Comparison of ENCODE assay signal across 17 cellular contexts in the genomic region with DNA sequence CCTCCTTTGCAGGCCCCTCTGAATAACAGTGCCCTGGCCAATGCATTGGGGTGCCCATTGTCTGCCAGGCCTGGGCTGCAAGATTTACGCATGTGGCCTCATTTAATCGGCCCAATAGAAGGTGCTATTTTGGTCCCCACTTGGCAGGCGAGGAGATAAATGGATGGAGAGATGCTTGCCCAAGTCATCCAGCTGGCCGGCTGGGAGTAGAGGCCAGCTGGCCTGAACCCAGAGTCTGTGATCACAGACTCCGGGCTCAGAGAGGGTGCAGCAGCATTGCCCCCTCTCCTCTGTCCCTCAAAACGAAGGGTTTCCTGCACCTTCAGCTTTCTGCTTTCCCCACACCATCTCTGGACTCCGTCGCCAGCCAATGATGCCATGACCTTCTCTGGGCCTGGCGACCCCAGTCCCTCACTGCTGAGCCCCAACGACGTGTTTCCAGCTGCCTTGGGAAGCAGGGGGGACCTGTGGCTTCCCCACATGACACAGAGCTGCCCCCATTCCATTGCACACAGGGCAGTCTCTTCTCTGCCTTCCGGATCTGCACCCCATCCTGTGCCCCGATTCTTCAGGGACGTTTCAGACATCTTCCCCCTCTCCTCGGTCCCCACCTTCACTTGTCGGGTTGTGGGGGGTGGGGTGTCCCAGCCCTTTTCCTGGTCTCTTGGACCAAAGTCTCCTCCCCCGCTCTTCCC. TPM values are rescaled to one million over a fixed set of nuclear protein-coding genes. Genes with fewer than 3 reads are reported as not detected.
DNase-seq lines count a peak whose midpoint lies in the region; ATAC-seq, FAIRE-seq and TF ChIP-seq lines count a peak whose summit lies in the region.
"Had no signal": no experiment of that assay in that cellular context is flagged by ENCODE, and none has a peak within 500 bp of the region (broad histone marks: within the 10 kb centered on the region; RNA-seq: fewer than 3 reads in every experiment).

No MANE protein-coding gene starts in this region.

- POLR2A ChIA-PET in HepG2 (lab: Yijun Ruan, JAX), result interaction anchor here (2.0 to 8.7 kb wide), 3 partner anchors 10 to 79 kb away, joined by 6 to 127 read pairs (median 91); no protein-coding TSS in a partner anchor

- no peak for TF ChIP-seq RAD21 in HepG2 (CRISPR knock-in tag; IDR thresholded peaks at IDR 0.05)

- peak overlapping the region; percentile 78 to 92 (median 82) for H3K27ac Mint-ChIP-seq in nephron

- H3K27ac ChIP-seq in HepG2 (ENCODE audit: extremely low read length, insufficient read depth, low read length) (no peak overlapping the region), right lobe of liver (no peak overlapping the region), dorsolateral prefrontal cortex (peak overlapping the region; percentile 34 to 96 (median 86)), uterus (peak overlapping the region; percentile 31 to 56)
- H3K27ac ChIP-seq: transverse colon had no signal

- H3K27me3 ChIP-seq in HepG2 (ENCODE audit: control insufficient read depth in 1 of 2, insufficient read depth in 2 of 2, low read length in 2 of 2), result no peaks in the 10 kb centered on the region
- H3K27me3 ChIP-seq in right lobe of liver, result no peaks in the 10 kb centered on the region
- H3K27me3 ChIP-seq in dorsolateral prefrontal cortex, result no peaks in the 10 kb centered on the region
- no peaks in the 10 kb centered on the region for H3K27me3 ChIP-seq in uterus

- H3K4me1 ChIP-seq in HepG2 (ENCODE audit: insufficient read depth, low read length) (peaks cover 62% of the 10 kb centered on the region), right lobe of liver (no peaks in the 10 kb centered on the region), uterus (peaks cover 5 to 20% of the 10 kb centered on the region in 2 donors)

- peak overlapping the region; percentile 14 for H3K9ac ChIP-seq in HepG2 (ENCODE audit: insufficient read depth, low read depth, low read length)

- no peak for TF ChIP-seq POLR2A in HepG2 (IDR thresholded peaks at IDR 0.05; ENCODE audit: insufficient read depth in 1 of 2, low read depth in 2 of 2, low read length in 2 of 2)
- TF ChIP-seq POLR2A in right lobe of liver (IDR thresholded peaks at IDR 0.05), result no peak
- TF ChIP-seq POLR2A in uterus (IDR thresholded peaks at IDR 0.05), result no peak

- H4K20me1 ChIP-seq in HepG2 (ENCODE audit: insufficient read depth, low read length), result no peaks in the 10 kb centered on the region

- no peak overlapping the region for H3K4me3 Mint-ChIP-seq in nephron
- H3K4me3 Mint-ChIP-seq: activated T-cell treated with anti-CD3 and anti-CD28 coated beads, Interleukin-2, amount 50 U/mL, for 4 hours; effector memory CD8-positive, alpha-beta T cell; naive thymus-derived CD8-positive, alpha-beta T cell had no signal

- TF ChIP-seq EP300 in HepG2 (IDR thresholded peaks at IDR 0.05; ENCODE audit: low read depth in 2 of 2, low read length in 2 of 2) (no peak), HepG2 (CRISPR knock-in tag; IDR thresholded peaks at IDR 0.05; ENCODE audit: borderline replicate concordance) (no peak)

- 79% methylated on average over 17 of the region's 17 CpGs for WGBS in HepG2 (ENCODE audit: low lambda C conversion rate)
- 60% methylated on average over 11 of the region's 17 CpGs for WGBS in right lobe of liver (ENCODE audit: insufficient coverage, low coverage, low lambda C conversion rate, missing lambda C conversion rate)

- no TSS peak for BruUV-seq in HepG2 (replicated peaks; lab: Mats Ljungman, UMichigan)

- H3K36me3 ChIP-seq in HepG2 (replicated peaks in 1 of 2; ENCODE audit: control insufficient read depth in 1 of 2, insufficient read depth in 2 of 2, low read length in 2 of 2) (no peaks in the 10 kb centered on the region), right lobe of liver (no peaks in the 10 kb centered on the region), uterus (no peaks in the 10 kb centered on the region)
- H3K36me3 ChIP-seq: transverse colon had no signal

- TF ChIP-seq CTCF in HepG2 (CRISPR knock-in tag; IDR thresholded peaks at IDR 0.05) (no peak), right lobe of liver (IDR thresholded peaks at IDR 0.05) (no peak), dorsolateral prefrontal cortex (IDR thresholded peaks at IDR 0.05 in 54 of 56, conservative IDR thresholded peaks at IDR 0.05 in 2 of 56; ENCODE audit: low read depth in 1 of 56, partially characterized antibody in 56 of 56) (peak in 7 of 56 donors; percentile 10 to 51 (median 26)), nephron (IDR thresholded peaks at IDR 0.05; ENCODE audit: unreplicated experiment in 3 of 3) (no peak), uterus (IDR thresholded peaks at IDR 0.05) (no peak)

- H3K4me2 ChIP-seq in HepG2 (ENCODE audit: low read depth, low read length), result peak overlapping the region; percentile 65

- H3K9me3 ChIP-seq in HepG2 (ENCODE audit: low read length), result no peaks in the 10 kb centered on the region
- no peaks in the 10 kb centered on the region for H3K9me3 ChIP-seq in right lobe of liver
- no peaks in the 10 kb centered on the region for H3K9me3 ChIP-seq in uterus
- H3K9me3 ChIP-seq: transverse colon had no signal

- H3K4me1 Mint-ChIP-seq in nephron, result peaks cover 59% of the 10 kb centered on the region

- ATAC-seq in HepG2, result no peak
- no peak for ATAC-seq in right lobe of liver
- ATAC-seq in GM18502 (IDR thresholded peaks at IDR 0.05; ENCODE audit: poor library complexity, unreplicated experiment), result no peak
- ATAC-seq: activated T-cell treated with anti-CD3 and anti-CD28 coated beads, Interleukin-2, amount 50 U/mL, for 4 hours; effector memory CD8-positive, alpha-beta T cell; naive thymus-derived CD8-positive, alpha-beta T cell; Panc1 had no signal

- no peaks in the 10 kb centered on the region for H3K9me3 Mint-ChIP-seq in nephron
- H3K9me3 Mint-ChIP-seq: activated T-cell treated with anti-CD3 and anti-CD28 coated beads, Interleukin-2, amount 50 U/mL, for 4 hours; effector memory CD8-positive, alpha-beta T cell; naive thymus-derived CD8-positive, alpha-beta T cell had no signal

- H3K36me3 Mint-ChIP-seq in nephron (ENCODE audit: low read depth), result no peaks in the 10 kb centered on the region
- H3K36me3 Mint-ChIP-seq: naive thymus-derived CD8-positive, alpha-beta T cell had no signal

- H3K27me3 Mint-ChIP-seq in nephron (ENCODE audit: low read depth), result peaks cover 24% of the 10 kb centered on the region

- intact Hi-C loops in HepG2 (cut with micrococcal nuclease; ENCODE audit: unreplicated experiment) (loop anchor here (1.0 kb wide), 1 partner anchor 34 kb away; no protein-coding TSS in a partner anchor), right lobe of liver (cut with DNase I) (no loop called here), dorsolateral prefrontal cortex (cut with DNase I) (loop anchor here (1.0 to 2.0 kb wide), 2 partner anchors 23 to 24 kb away; no protein-coding TSS in a partner anchor), uterus (cut with DNase I; ENCODE audit: low total_unique reads) (no loop called here)

- H3K4me3 ChIP-seq in HepG2 (replicated peaks in 1 of 3; ENCODE audit: insufficient read depth in 1 of 3, low read depth in 2 of 3, low read length in 3 of 3) (no peak overlapping the region), right lobe of liver (no peak overlapping the region), dorsolateral prefrontal cortex (peak overlapping the region in 1 of 59 donors; percentile 2), uterus (no peak overlapping the region)
- H3K4me3 ChIP-seq: transverse colon had no signal

- CTCF ChIA-PET in HepG2 (lab: Yijun Ruan, JAX; ENCODE audit: low intra/inter-chr PET ratio, low total read pairs), result interaction anchor here (2.8 kb wide), 1 partner anchor 24 kb away, joined by 15 read pairs; no protein-coding TSS in a partner anchor

- H2AFZ ChIP-seq in HepG2 (ENCODE audit: low read length), result no peak overlapping the region

- in situ Hi-C loops in HepG2 (cut with HindIII; ENCODE audit: extremely low pct_ligation_motif_present, low pct_unique_long_range_greater_than_20kb), result no loop called here

- H3K79me2 ChIP-seq in HepG2 (ENCODE audit: insufficient read depth, low read length), result no peaks in the 10 kb centered on the region

- no peak for FAIRE-seq in HepG2 (lab: Jason Lieb, UNC)
- FAIRE-seq: small intestine had no signal

- DNase-seq in HepG2 (ENCODE audit: low spot score), result no peak
- no peak for DNase-seq in right lobe of liver
- DNase-seq in dorsolateral prefrontal cortex, result peak; percentile 61 to 85 (median 78)
- DNase-seq in uterus, result no peak
- no peak for DNase-seq in activated effector memory CD4-positive, alpha-beta T cell treated with anti-CD3 and anti-CD28 coated beads, Interleukin-2, amount 50 U/mL, for 16 hours
- no peak for DNase-seq in activated naive CD4-positive, alpha-beta T cell treated with anti-CD3 and anti-CD28 coated beads, Interleukin-2, amount 50 U/mL, for 16 hours
- DNase-seq: activated T-cell treated with anti-CD3 and anti-CD28 coated beads, Interleukin-2, amount 50 U/mL, for 4 hours; effector memory CD8-positive, alpha-beta T cell; naive thymus-derived CD8-positive, alpha-beta T cell; NCI-H2227 treated with DMSO at 0.1 percent for 48 hours; small intestine; transverse colon had no signal

RNA-seq across cellular contexts. Expression of a gene that starts 3.5 kb away (rescaled TPM):
- total RNA-seq in HepG2 (2016; rRNA removed; fragmentation: Illumina TruSeq; extraction: Trizol) (2.8 and 5.9 TPM in 2 replicates), right lobe of liver (1 to 10 TPM; 1.8 to 4.2 (median 3.4) TPM), dorsolateral prefrontal cortex (100 to 1,000 TPM in 117 of 120 experiments, 10 to 100 TPM in 3; 82.9 to 344 (median 153) TPM), uterus (10 to 100 TPM in 1 of 4 donors, 1 to 10 TPM in 3; 6.5 to 87.0 (median 7.8) TPM)
- total RNA-seq in HepG2 (2016; cell fraction: cytosol; rRNA removed; fragmentation: Illumina TruSeq; extraction: Trizol; ENCODE audit: low read depth), result 1.1 and 2.0 TPM in 2 replicates
- total RNA-seq in HepG2 (2016; cell fraction: insoluble cytoplasmic fraction; rRNA removed; fragmentation: Illumina TruSeq; extraction: Trizol), result 2.8 and 5.0 TPM in 2 replicates
- total RNA-seq in HepG2 (2016; cell fraction: membrane; rRNA removed; fragmentation: Illumina TruSeq; extraction: Trizol), result 3.1 and 3.2 TPM in 2 replicates
- total RNA-seq in HepG2 (2016; cell fraction: nucleus; rRNA removed; fragmentation: Illumina TruSeq; extraction: Trizol), result 7.2 and 8.0 TPM in 2 replicates
- polyA plus RNA-seq in HepG2 (2011; rRNA removed), result 2.7 and 3.3 TPM in 2 replicates
- polyA plus RNA-seq in HepG2 (2011; cell fraction: cytosol; rRNA removed), result 1.8 and 2.1 TPM in 2 replicates
- polyA plus RNA-seq in HepG2 (2011; cell fraction: nucleus; rRNA removed), result 5.0 and 7.4 TPM in 2 replicates
- polyA plus RNA-seq in HepG2 (2012), result 2.3 and 3.3 TPM in 2 replicates
- polyA plus RNA-seq in HepG2 (2016; cell fraction: cytosol; fragmentation: Illumina TruSeq; extraction: Trizol; ENCODE audit: low read depth), result 0.83 and 1.3 TPM in 2 replicates
- polyA plus RNA-seq in HepG2 (2016; cell fraction: insoluble cytoplasmic fraction; fragmentation: Illumina TruSeq; extraction: Trizol; ENCODE audit: low read depth), result 2.4 and 5.1 TPM in 2 replicates
- polyA plus RNA-seq in HepG2 (2016; cell fraction: membrane; fragmentation: Illumina TruSeq; extraction: Trizol; ENCODE audit: low read depth), result 2.8 and 3.2 TPM in 2 replicates
- 14.1 and 15.0 TPM in 2 replicates for polyA plus RNA-seq in HepG2 (2016; cell fraction: nucleus; fragmentation: Illumina TruSeq; extraction: Trizol; ENCODE audit: insufficient read depth, low read depth)
- 4.0 and 29.5 TPM in 2 replicates for polyA minus RNA-seq in HepG2 (2011; rRNA and poly(A)+ RNA removed; ENCODE audit: low replicate concordance)
- polyA minus RNA-seq in HepG2 (2011; cell fraction: cytosol; rRNA and poly(A)+ RNA removed), result 1.8 and 1.9 TPM in 2 replicates
- polyA minus RNA-seq in HepG2 (2011; cell fraction: nucleus; rRNA and poly(A)+ RNA removed), result 2.4 and 2.8 TPM in 2 replicates

RNA-seq across cellular contexts. Expression of a gene that starts 43.2 kb away (rescaled TPM):
- total RNA-seq in HepG2 (2016; rRNA removed; fragmentation: Illumina TruSeq; extraction: Trizol) (1.0 and 2.7 TPM in 2 replicates), right lobe of liver (1 to 10 TPM in 1 of 6 experiments, under 1 TPM in 5; 0.37 to 1.6 (median 0.83) TPM), dorsolateral prefrontal cortex (1 to 10 TPM in 31 of 120 experiments, under 1 TPM in 54, not detected in 35; 0.11 to 5.1 (median 0.77) TPM), uterus (1 to 10 TPM in 3 of 4 donors, not detected in 1; 1.0 to 3.2 (median 2.5) TPM)
- total RNA-seq in HepG2 (2016; cell fraction: cytosol; rRNA removed; fragmentation: Illumina TruSeq; extraction: Trizol; ENCODE audit: low read depth), result 0.79 and 1.1 TPM in 2 replicates
- 1.1 and 2.2 TPM in 2 replicates for total RNA-seq in HepG2 (2016; cell fraction: insoluble cytoplasmic fraction; rRNA removed; fragmentation: Illumina TruSeq; extraction: Trizol)
- total RNA-seq in HepG2 (2016; cell fraction: membrane; rRNA removed; fragmentation: Illumina TruSeq; extraction: Trizol), result 1.0 and 1.5 TPM in 2 replicates
- 2.3 and 2.7 TPM in 2 replicates for total RNA-seq in HepG2 (2016; cell fraction: nucleus; rRNA removed; fragmentation: Illumina TruSeq; extraction: Trizol)
- polyA plus RNA-seq in HepG2 (2011; rRNA removed), result 11.8 and 13.6 TPM in 2 replicates
- 10.8 and 11.2 TPM in 2 replicates for polyA plus RNA-seq in HepG2 (2011; cell fraction: cytosol; rRNA removed)
- 21.1 and 23.7 TPM in 2 replicates for polyA plus RNA-seq in HepG2 (2011; cell fraction: nucleus; rRNA removed)
- polyA plus RNA-seq in HepG2 (2012), result 5.8 and 8.1 TPM in 2 replicates
- polyA plus RNA-seq in HepG2 (2016; cell fraction: cytosol; fragmentation: Illumina TruSeq; extraction: Trizol; ENCODE audit: low read depth), result 0.49 and 0.54 TPM in 2 replicates
- 1.3 TPM in 2 replicates for polyA plus RNA-seq in HepG2 (2016; cell fraction: insoluble cytoplasmic fraction; fragmentation: Illumina TruSeq; extraction: Trizol; ENCODE audit: low read depth)
- 0.65 and 1.0 TPM in 2 replicates for polyA plus RNA-seq in HepG2 (2016; cell fraction: membrane; fragmentation: Illumina TruSeq; extraction: Trizol; ENCODE audit: low read depth)
- polyA plus RNA-seq in HepG2 (2016; cell fraction: nucleus; fragmentation: Illumina TruSeq; extraction: Trizol; ENCODE audit: insufficient read depth, low read depth), result 5.4 and 6.5 TPM in 2 replicates
- polyA minus RNA-seq in HepG2 (2011; rRNA and poly(A)+ RNA removed; ENCODE audit: low replicate concordance), result 0.91 and 31.9 TPM in 2 replicates
- polyA minus RNA-seq in HepG2 (2011; cell fraction: cytosol; rRNA and poly(A)+ RNA removed), result 4.7 and 5.3 TPM in 2 replicates
- 8.9 and 10.4 TPM in 2 replicates for polyA minus RNA-seq in HepG2 (2011; cell fraction: nucleus; rRNA and poly(A)+ RNA removed)
- total RNA-seq: activated T-cell treated with anti-CD3 and anti-CD28 coated beads, Interleukin-2, amount 50 U/mL, for 4 hours; kidney epithelial cell; naive thymus-derived CD8-positive, alpha-beta T cell; T-helper 1 cell treated with Interleukin-12 subunit alpha and Interleukin-12 subunit beta and Interleukin-4 antibody, amounts not matched to agents 30 ng/mL and 1 ng/mL, for 36 hours had no signal
- polyA plus RNA-seq: naive thymus-derived CD8-positive, alpha-beta T cell had no signal

Comparison
In these comparisons a context has a peak if more than half of its experiments do, and no peak if none do; other contexts are left out.
1. intact Hi-C loops: an anchor here in HepG2 (1.0 kb wide) and dorsolateral prefrontal cortex (1.0 to 2.0 kb wide); none called in right lobe of liver and uterus.
2. DNase-seq: peak in dorsolateral prefrontal cortex (10 of 10); none in HepG2 (single experiment), right lobe of liver (0 of 3), uterus (0 of 2), activated effector memory CD4-positive, alpha-beta T cell treated with anti-CD3 and anti-CD28 coated beads, Interleukin-2, amount 50 U/mL, for 16 hours (single experiment) and activated naive CD4-positive, alpha-beta T cell treated with anti-CD3 and anti-CD28 coated beads, Interleukin-2, amount 50 U/mL, for 16 hours (single experiment).
3. H3K27ac ChIP-seq: peak in dorsolateral prefrontal cortex (59 of 59) and uterus (2 of 2); none in HepG2 (single experiment) and right lobe of liver (0 of 3).